21 cellular contexts compared by ENCODE assay signal in the genomic region with DNA sequence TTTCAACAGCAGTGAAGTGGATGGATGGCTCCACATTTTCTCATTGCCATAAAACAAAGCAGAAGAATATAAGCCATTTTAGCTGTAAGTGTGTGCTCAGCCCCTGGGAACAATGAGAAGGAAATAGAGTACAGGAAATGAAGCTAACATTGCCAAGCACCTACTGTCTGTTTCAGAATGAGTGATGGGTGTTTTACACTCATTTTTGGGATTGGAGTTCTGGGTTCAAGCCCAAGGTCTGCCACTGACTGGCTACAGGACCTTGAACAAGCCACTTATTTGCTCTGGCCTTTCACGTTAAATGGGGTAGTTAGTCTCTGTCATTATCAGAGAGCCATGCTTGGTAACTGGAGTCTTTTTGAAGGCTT.
DNase-seq lines count a peak whose midpoint lies in the region; ATAC-seq and TF ChIP-seq lines count a peak whose summit lies in the region.
"Had no signal": no experiment of that assay in that cellular context is flagged by ENCODE, and none has a peak within 500 bp of the region (broad histone marks: within the 10 kb centered on the region; RNA-seq: fewer than 3 reads in every experiment).

No MANE protein-coding gene starts in this region.

- H3K36me3 ChIP-seq in stomach = no peaks in the 10 kb centered on the region
- H3K36me3 ChIP-seq: heart left ventricle had no signal

- H3K4me1 ChIP-seq in stomach = peaks cover 0 to 7% (median 0%) of the 10 kb centered on the region in 4 donors
- H3K4me1 ChIP-seq: parathyroid adenoma had no signal

- no peak for TF ChIP-seq EP300 in stomach (IDR thresholded peaks at IDR 0.05)

- peak; percentile 28 for DNase-seq in NCI-H345 (lab: John Stamatoyannopoulos, UW)
- DNase-seq in epithelial cell of prostate (ENCODE audit: low read depth, low spot score) = no peak
- no peak for DNase-seq in stomach
- no peak for DNase-seq in activated CD4-positive, alpha-beta T cell treated with anti-CD3 and anti-CD28 coated beads for 48 hours
- no peak for DNase-seq in activated CD4-positive, alpha-beta T cell treated with anti-CD3 and anti-CD28 coated beads for 36 hours
- no peak for DNase-seq in ecto neural progenitor cell (ENCODE audit: low spot score)
- DNase-seq: activated naive CD8-positive, alpha-beta T cell treated with anti-CD3 and anti-CD28 coated beads, Interleukin-2, amount 10 ng/mL, durations not matched to agents 7 days and 5 days; activated T-cell treated with anti-CD3 and anti-CD28 coated beads, Interleukin-2, amount 50 U/mL, for 72 hours; COR-L47; heart left ventricle; Kasumi-1; naive B cell; NCI-H1417 treated with DMSO at 0.1 percent for 48 hours; NCI-H510A treated with DMSO at 0.1 percent for 48 hours; SIG-M5; stimulated activated CD4-positive, alpha-beta T cell treated with anti-CD3 and anti-CD28 coated beads, Interleukin-2, amount 100 ng/mL, for 48 hours; T-helper 17 cell had no signal

- TF ChIP-seq POLR2A in stomach (IDR thresholded peaks at IDR 0.05) = no peak

- no peaks in the 10 kb centered on the region for H3K36me3 Mint-ChIP-seq in activated CD4-positive, alpha-beta T cell treated with anti-CD3 and anti-CD28 coated beads for 36 hours (ENCODE audit: low read depth)
- H3K36me3 Mint-ChIP-seq: activated naive CD8-positive, alpha-beta T cell treated with anti-CD3 and anti-CD28 coated beads, Interleukin-2, amount 10 ng/mL, durations not matched to agents 7 days and 5 days; naive B cell; WTC11 had no signal

- ATAC-seq in HG03460 (IDR thresholded peaks at IDR 0.05; ENCODE audit: unreplicated experiment) = peak; percentile 26
- no peak for ATAC-seq in activated CD4-positive, alpha-beta T cell treated with anti-CD3 and anti-CD28 coated beads for 36 hours
- ATAC-seq: T-helper 17 cell, WTC11 had no signal

- H3K27me3 ChIP-seq in stomach = no peaks in the 10 kb centered on the region

- H3K4me3 ChIP-seq in stomach = no peak overlapping the region
- H3K4me3 ChIP-seq: heart left ventricle had no signal

- peak overlapping the region; percentile 87 for H3K27ac ChIP-seq in epithelial cell of prostate
- peak overlapping the region in 3 of 5 donors; percentile 46 to 55 (median 54) for H3K27ac ChIP-seq in stomach
- H3K27ac ChIP-seq: parathyroid adenoma had no signal

- TF ChIP-seq CTCF in stomach (IDR thresholded peaks at IDR 0.05) = no peak

- POLR2A ChIA-PET in activated CD4-positive, alpha-beta T cell treated with anti-CD3 and anti-CD28 coated beads for 36 hours (lab: Charles Lee) = no interaction called here

- no peak overlapping the region for H3K27ac Mint-ChIP-seq in activated CD4-positive, alpha-beta T cell treated with anti-CD3 and anti-CD28 coated beads for 36 hours
- H3K27ac Mint-ChIP-seq: activated naive CD8-positive, alpha-beta T cell treated with anti-CD3 and anti-CD28 coated beads, Interleukin-2, amount 10 ng/mL, durations not matched to agents 7 days and 5 days; activated T-cell treated with anti-CD3 and anti-CD28 coated beads, Interleukin-2, amount 50 U/mL, for 72 hours; B cell; T-helper 17 cell; WTC11 had no signal

- CTCF ChIA-PET in activated CD4-positive, alpha-beta T cell treated with anti-CD3 and anti-CD28 coated beads for 36 hours (lab: Charles Lee) = no interaction called here

- peaks cover 3% of the 10 kb centered on the region for H3K4me1 Mint-ChIP-seq in activated CD4-positive, alpha-beta T cell treated with anti-CD3 and anti-CD28 coated beads for 36 hours
- H3K4me1 Mint-ChIP-seq: B cell, naive B cell, T-helper 17 cell had no signal

- H3K9me3 ChIP-seq in stomach = no peaks in the 10 kb centered on the region
- H3K9me3 ChIP-seq: heart left ventricle had no signal

- no peak overlapping the region for H3K4me3 Mint-ChIP-seq in activated CD4-positive, alpha-beta T cell treated with anti-CD3 and anti-CD28 coated beads for 36 hours
- H3K4me3 Mint-ChIP-seq: activated naive CD8-positive, alpha-beta T cell treated with anti-CD3 and anti-CD28 coated beads, Interleukin-2, amount 10 ng/mL, durations not matched to agents 7 days and 5 days; activated T-cell treated with anti-CD3 and anti-CD28 coated beads, Interleukin-2, amount 50 U/mL, for 72 hours; B cell; naive B cell; T-helper 17 cell; WTC11 had no signal

- H3K9me3 Mint-ChIP-seq in activated CD4-positive, alpha-beta T cell treated with anti-CD3 and anti-CD28 coated beads for 36 hours (ENCODE audit: low read depth) = no peaks in the 10 kb centered on the region
- H3K9me3 Mint-ChIP-seq: activated naive CD8-positive, alpha-beta T cell treated with anti-CD3 and anti-CD28 coated beads, Interleukin-2, amount 10 ng/mL, durations not matched to agents 7 days and 5 days; naive B cell; WTC11 had no signal

- intact Hi-C loops in stomach (cut with DNase I; ENCODE audit: low total_unique reads) = no loop called here
- intact Hi-C loops in activated CD4-positive, alpha-beta T cell treated with anti-CD3 and anti-CD28 coated beads for 36 hours (cut with DNase I, micrococcal nuclease) = no loop called here

- H3K27me3 Mint-ChIP-seq in activated CD4-positive, alpha-beta T cell treated with anti-CD3 and anti-CD28 coated beads for 36 hours = peaks cover 7% of the 10 kb centered on the region

- 54 to 74% (median 67%) methylated on average over 1 of the region's 1 CpG for WGBS in stomach, 5 donors
